In the genomic region with DNA sequence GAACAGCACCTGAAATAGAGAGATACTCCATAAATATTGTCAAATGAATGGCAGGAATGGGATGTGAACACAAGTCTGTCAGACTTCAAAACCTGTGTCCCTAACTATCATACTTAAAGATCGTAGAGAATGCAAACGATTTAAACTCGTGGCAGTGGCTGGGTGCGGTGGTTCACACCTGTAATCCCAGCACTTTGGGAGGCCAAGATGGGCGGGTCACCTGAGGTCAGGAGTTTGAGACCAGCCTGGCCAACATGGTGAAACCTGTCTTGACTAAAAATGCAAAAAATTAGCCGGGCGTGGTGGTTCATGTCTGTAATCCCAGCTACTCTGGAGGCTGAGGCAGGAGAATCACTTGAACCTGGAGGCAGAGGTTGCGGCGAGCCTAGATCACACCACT, we compare ENCODE assay signal across 7 cellular contexts.
DNase-seq lines count a peak whose midpoint lies in the region; ATAC-seq and TF ChIP-seq lines count a peak whose summit lies in the region.
"Not testable (repeated sequence)": the region's sequence is repeated elsewhere in the genome, so short reads cannot be mapped to it uniquely, and the experiment has no call there.

No MANE protein-coding gene starts in this region.

- not testable (repeated sequence) for H3K4me3 ChIP-seq in DOHH2 (ENCODE audit: low read length); coronary artery

- CTCF ChIA-PET in activated naive CD4-positive, alpha-beta T cell treated with anti-CD3 and anti-CD28 coated beads for 36 hours (lab: Charles Lee): interaction anchor here (0.8 to 7.7 kb wide), 9 partner anchors 10 to 182 kb away, joined by 3 to 77 read pairs (median 5); partner anchors contain the start of gene REL

- TF ChIP-seq CTCF in DOHH2 (IDR thresholded peaks at IDR 0.05; ENCODE audit: low read depth, low read length, poor library complexity, severe bottlenecking); coronary artery (IDR thresholded peaks at IDR 0.05); type B pancreatic cell (conservative IDR thresholded peaks at IDR 0.05): not testable (repeated sequence)

- H3K27ac ChIP-seq in DOHH2 (ENCODE audit: low read depth, low read length): peak overlapping the region; percentile 55
- not testable (repeated sequence) for H3K27ac ChIP-seq in coronary artery

- not testable (repeated sequence) for H3K79me2 ChIP-seq in DOHH2 (ENCODE audit: control insufficient read depth, low read length)

- H3K4me1 ChIP-seq in DOHH2 (ENCODE audit: control insufficient read depth, low read length): peaks cover 71% of the 10 kb centered on the region

- not testable (repeated sequence) for ATAC-seq in stimulated activated memory B cell treated with anti-CD40 and anti-IgM and Interleukin-4, amounts not matched to agents 10 μg/mL and 1 μg/mL and 100 μg/mL, for 72 hours

- not testable (repeated sequence) for H3K27me3 ChIP-seq in DOHH2 (ENCODE audit: control insufficient read depth, low read length)

- intact Hi-C loops in activated naive CD4-positive, alpha-beta T cell treated with anti-CD3 and anti-CD28 coated beads for 36 hours (cut with micrococcal nuclease): loop anchor here (5.0 kb wide), 1 partner anchor 945 kb away; no protein-coding TSS in a partner anchor

- not testable (repeated sequence) for H3K9me3 Mint-ChIP-seq in activated naive CD4-positive, alpha-beta T cell treated with anti-CD3 and anti-CD28 coated beads for 36 hours; stimulated activated memory B cell treated with anti-CD40 and anti-IgM and Interleukin-4, amounts not matched to agents 10 μg/mL and 1 μg/mL and 100 μg/mL, for 72 hours; type B pancreatic cell

- peak; percentile 45 for DNase-seq in activated CD8-positive, alpha-beta memory T cell treated with anti-CD3 and anti-CD28 coated beads, Interleukin-2, amount 50 U/mL, for 48 hours
- DNase-seq in activated naive CD4-positive, alpha-beta T cell treated with anti-CD3 and anti-CD28 coated beads for 36 hours: not testable (repeated sequence)
- DNase-seq in coronary artery (ENCODE audit: low spot score) (peak; percentile 22), islet precursor cell (peak; percentile 12), type B pancreatic cell (ENCODE audit: extremely low spot score, unreplicated experiment) (peak; percentile 48)

- H3K36me3 Mint-ChIP-seq in activated naive CD4-positive, alpha-beta T cell treated with anti-CD3 and anti-CD28 coated beads for 36 hours (ENCODE audit: low read depth); stimulated activated memory B cell treated with anti-CD40 and anti-IgM and Interleukin-4, amounts not matched to agents 10 μg/mL and 1 μg/mL and 100 μg/mL, for 72 hours; type B pancreatic cell: not testable (repeated sequence)

- peaks cover 52% of the 10 kb centered on the region for H3K4me1 Mint-ChIP-seq in activated naive CD4-positive, alpha-beta T cell treated with anti-CD3 and anti-CD28 coated beads for 36 hours (ENCODE audit: low read depth)
- H3K4me1 Mint-ChIP-seq in stimulated activated memory B cell treated with anti-CD40 and anti-IgM and Interleukin-4, amounts not matched to agents 10 μg/mL and 1 μg/mL and 100 μg/mL, for 72 hours: peaks cover 71% of the 10 kb centered on the region
- not testable (repeated sequence) for H3K4me1 Mint-ChIP-seq in type B pancreatic cell (ENCODE audit: unreplicated experiment)

- peak overlapping the region; percentile 50 for H3K27ac Mint-ChIP-seq in activated naive CD4-positive, alpha-beta T cell treated with anti-CD3 and anti-CD28 coated beads for 36 hours
- peak overlapping the region; percentile 54 for H3K27ac Mint-ChIP-seq in stimulated activated memory B cell treated with anti-CD40 and anti-IgM and Interleukin-4, amounts not matched to agents 10 μg/mL and 1 μg/mL and 100 μg/mL, for 72 hours
- H3K27ac Mint-ChIP-seq in type B pancreatic cell: not testable (repeated sequence)

- peak overlapping the region; percentile 66 for H3K4me2 ChIP-seq in DOHH2 (ENCODE audit: low read length)

- not testable (repeated sequence) for H3K9me3 ChIP-seq in DOHH2 (ENCODE audit: control insufficient read depth, insufficient read depth, low read length)

- H3F3A ChIP-seq in DOHH2 (ENCODE audit: control insufficient read depth, insufficient read depth): not testable (repeated sequence)

- H3K36me3 ChIP-seq in DOHH2 (ENCODE audit: control insufficient read depth, low read length): not testable (repeated sequence)

- not testable (repeated sequence) for H3K27me3 Mint-ChIP-seq in activated naive CD4-positive, alpha-beta T cell treated with anti-CD3 and anti-CD28 coated beads for 36 hours (ENCODE audit: low read depth); stimulated activated memory B cell treated with anti-CD40 and anti-IgM and Interleukin-4, amounts not matched to agents 10 μg/mL and 1 μg/mL and 100 μg/mL, for 72 hours
- H3K27me3 Mint-ChIP-seq in type B pancreatic cell: peaks cover 16% of the 10 kb centered on the region

- H3K9me2 ChIP-seq in DOHH2 (replicated peaks; ENCODE audit: control insufficient read depth, low read length): not testable (repeated sequence)

- not testable (repeated sequence) for H4K20me1 ChIP-seq in DOHH2 (ENCODE audit: control insufficient read depth, insufficient read depth, low read depth, low read length)

- H3K4me3 Mint-ChIP-seq in activated naive CD4-positive, alpha-beta T cell treated with anti-CD3 and anti-CD28 coated beads for 36 hours; stimulated activated memory B cell treated with anti-CD40 and anti-IgM and Interleukin-4, amounts not matched to agents 10 μg/mL and 1 μg/mL and 100 μg/mL, for 72 hours; type B pancreatic cell: not testable (repeated sequence)
